Comparison of ENCODE assay signal across 1 cellular context in genomic region chr22:43956383-43956782, GRCh38.
TF ChIP-seq lines count a peak whose summit lies in the region.

No MANE protein-coding gene starts in this region.

TF ChIP-seq in H1, 55 proteins besides CTCF, POLR2A, EP300 and RAD21:
- TF ChIP-seq CBX5 (IDR thresholded peaks at IDR 0.05; ENCODE audit: low read depth, low read length) (no peak), TAF1 (IDR thresholded peaks at IDR 0.05; ENCODE audit: low read depth, low read length) (no peak), CHD1 (IDR thresholded peaks at IDR 0.05; ENCODE audit: low read depth, low read length) (no peak)
